ENCODE assay signal across 1 cellular context in the genomic region with DNA sequence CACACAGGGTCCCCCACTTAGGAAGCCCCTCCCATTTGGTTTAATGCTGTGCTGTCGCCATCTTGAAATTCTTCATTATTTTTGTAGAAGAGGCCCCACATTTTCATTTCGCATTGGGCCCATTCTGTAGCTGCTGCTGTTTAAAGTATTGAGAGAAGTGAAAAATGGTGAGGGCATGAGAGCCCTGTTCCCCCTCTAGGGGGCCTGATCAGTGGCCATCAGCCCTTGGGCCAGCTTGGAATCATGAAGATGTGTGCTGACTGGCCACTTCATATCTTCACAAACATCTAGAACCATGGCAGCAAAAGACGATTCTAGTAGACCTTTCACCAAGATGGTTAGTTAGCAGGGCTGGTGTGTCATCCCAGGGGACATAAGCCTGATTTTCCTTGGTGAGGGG.
TF ChIP-seq lines count a peak whose summit lies in the region.

No MANE protein-coding gene starts in this region.

TF ChIP-seq in K562, 482 proteins besides CTCF, POLR2A, EP300 and RAD21:
- peak; percentile 61 for TF ChIP-seq CTCFL (IDR thresholded peaks at IDR 0.05; ENCODE audit: borderline replicate concordance, insufficient read depth, low read depth, low read length, poor library complexity, severe bottlenecking)
- TF ChIP-seq ZNF232 (CRISPR knock-in tag; IDR thresholded peaks at IDR 0.05): no peak
- TF ChIP-seq NR2C2 (CRISPR knock-in tag; IDR thresholded peaks at IDR 0.05): no peak
- TF ChIP-seq NR2C2 (tag; IDR thresholded peaks at IDR 0.05): no peak
